In the genomic region with DNA sequence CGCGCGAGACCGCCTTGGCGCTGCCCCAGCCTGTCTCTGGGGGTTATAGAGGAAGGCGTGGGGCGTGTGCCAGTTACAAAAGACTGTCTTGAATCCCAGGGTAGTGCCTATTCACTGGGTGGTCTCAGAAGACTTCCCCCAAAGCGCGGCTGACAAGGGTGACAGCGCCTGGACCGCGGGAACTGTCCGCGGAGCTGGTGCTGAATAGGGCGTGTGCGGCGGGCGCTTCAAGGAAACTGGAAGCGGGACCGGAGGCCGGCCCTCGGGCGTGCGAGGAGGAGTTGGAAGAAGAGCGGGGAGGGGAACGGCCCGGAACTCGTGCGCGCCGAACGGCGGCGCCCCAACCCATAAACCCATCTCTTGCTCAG, we compare ENCODE assay signal across 8 cellular contexts. TPM values are rescaled to one million over a fixed set of nuclear protein-coding genes. Genes with fewer than 3 reads are reported as not detected.
DNase-seq lines count a peak whose midpoint lies in the region; TF ChIP-seq lines count a peak whose summit lies in the region.

No MANE protein-coding gene starts in this region.

- no peak for TF ChIP-seq CTCF in nephron progenitor cell (IDR thresholded peaks at IDR 0.05)

- no peak overlapping the region for H3K4me3 ChIP-seq in BLaER1 treated with 17β-estradiol and CSF1 and Interleukin-3, amounts not matched to agents 10 nM and 100 nM

- POLR2A ChIA-PET in activated CD4-positive, alpha-beta memory T cell treated with anti-CD3 and anti-CD28 coated beads for 36 hours (lab: Charles Lee), result interaction anchor here (1.0 to 1.8 kb wide), 2 partner anchors 22 to 57 kb away, joined by 4 to 6 read pairs; a partner anchor contains a TSS

- intact Hi-C loops in activated CD4-positive, alpha-beta memory T cell treated with anti-CD3 and anti-CD28 coated beads for 36 hours (cut with micrococcal nuclease), result loop anchor here (5.0 kb wide), 2 partner anchors 79 to 114 kb away; a partner anchor contains a TSS

- H4K20me1 ChIP-seq in BLaER1 treated with 17β-estradiol and CSF1 and Interleukin-3, amounts not matched to agents 10 nM and 100 nM, result peaks cover 0 to 6% (median 0%) of the 10 kb centered on the region in 11 experiments; a peak in 1 of 22 replicates

- no peaks in the 10 kb centered on the region for H3K36me3 Mint-ChIP-seq in activated CD4-positive, alpha-beta memory T cell treated with anti-CD3 and anti-CD28 coated beads for 36 hours
- H3K36me3 Mint-ChIP-seq in nephron progenitor cell (ENCODE audit: low read depth), result no peaks in the 10 kb centered on the region

- peaks cover 7% of the 10 kb centered on the region for H3K4me1 Mint-ChIP-seq in activated CD4-positive, alpha-beta memory T cell treated with anti-CD3 and anti-CD28 coated beads for 36 hours (ENCODE audit: low read depth)
- no peaks in the 10 kb centered on the region for H3K4me1 Mint-ChIP-seq in nephron progenitor cell

- H3K4me3 Mint-ChIP-seq in activated CD4-positive, alpha-beta memory T cell treated with anti-CD3 and anti-CD28 coated beads for 36 hours, result peak overlapping the region; percentile 45
- H3K4me3 Mint-ChIP-seq in nephron progenitor cell, result peak overlapping the region; percentile 66

- peaks cover 24 to 47% (median 34%) of the 10 kb centered on the region in 11 experiments for H3K27me3 ChIP-seq in BLaER1 treated with 17β-estradiol and CSF1 and Interleukin-3, amounts not matched to agents 10 nM and 100 nM

- peaks cover 50% of the 10 kb centered on the region for H3K27me3 Mint-ChIP-seq in activated CD4-positive, alpha-beta memory T cell treated with anti-CD3 and anti-CD28 coated beads for 36 hours
- H3K27me3 Mint-ChIP-seq in nephron progenitor cell (ENCODE audit: low read depth, poor library complexity), result peaks cover 100% of the 10 kb centered on the region

- H3K36me3 ChIP-seq in BLaER1 treated with 17β-estradiol and CSF1 and Interleukin-3, amounts not matched to agents 10 nM and 100 nM, result no peaks in the 10 kb centered on the region

- DNase-seq in HuH-7 (ENCODE audit: low spot score) (peak; percentile 77), erythroblast (lab: John Stamatoyannopoulos, UW) (peak; percentile 68), nephron progenitor cell (peak; percentile 93), NCI-H1417 treated with DMSO at 0.1 percent for 48 hours (lab: John Stamatoyannopoulos, UW) (no peak), NCI-H510A treated with DMSO at 0.1 percent for 48 hours (lab: John Stamatoyannopoulos, UW) (no peak), inferior parietal cortex (ENCODE audit: extremely low spot score) (no peak)
- peak; percentile 69 for DNase-seq in activated CD4-positive, alpha-beta memory T cell treated with anti-CD3 and anti-CD28 coated beads for 36 hours

- peaks cover 24 to 29% (median 26%) of the 10 kb centered on the region in 11 experiments for H3K9me3 ChIP-seq in BLaER1 treated with 17β-estradiol and CSF1 and Interleukin-3, amounts not matched to agents 10 nM and 100 nM (replicated peaks in 1 of 11)

- H3K9ac ChIP-seq in BLaER1 treated with 17β-estradiol and CSF1 and Interleukin-3, amounts not matched to agents 10 nM and 100 nM, result no peak overlapping the region

- H3K27ac Mint-ChIP-seq in activated CD4-positive, alpha-beta memory T cell treated with anti-CD3 and anti-CD28 coated beads for 36 hours, result no peak overlapping the region
- H3K27ac Mint-ChIP-seq in nephron progenitor cell, result no peak overlapping the region

- peaks cover 14 to 27% (median 23%) of the 10 kb centered on the region in 10 experiments for H3K4me1 ChIP-seq in BLaER1 treated with 17β-estradiol and CSF1 and Interleukin-3, amounts not matched to agents 10 nM and 100 nM

- no peaks in the 10 kb centered on the region for H3K9me3 Mint-ChIP-seq in activated CD4-positive, alpha-beta memory T cell treated with anti-CD3 and anti-CD28 coated beads for 36 hours
- H3K9me3 Mint-ChIP-seq in nephron progenitor cell, result no peaks in the 10 kb centered on the region

- CTCF ChIA-PET in activated CD4-positive, alpha-beta memory T cell treated with anti-CD3 and anti-CD28 coated beads for 36 hours (lab: Charles Lee), result interaction anchor here (1.2 to 6.5 kb wide), 10 partner anchors 12 to 78 kb away, joined by 3 to 70 read pairs (median 6); a partner anchor contains a TSS

- no peak overlapping the region for H3K27ac ChIP-seq in BLaER1 treated with 17β-estradiol and CSF1 and Interleukin-3, amounts not matched to agents 10 nM and 100 nM

- TF ChIP-seq POLR2A in erythroblast (IDR thresholded peaks at IDR 0.05; ENCODE audit: low read length), result no peak

- peak overlapping the region; percentile 22 to 84 (median 61) for H3K4me2 ChIP-seq in BLaER1 treated with 17β-estradiol and CSF1 and Interleukin-3, amounts not matched to agents 10 nM and 100 nM

RNA-seq across cellular contexts. Expression of a gene that starts 2.3 kb away (rescaled TPM):
- total RNA-seq in activated CD4-positive, alpha-beta memory T cell treated with anti-CD3 and anti-CD28 coated beads for 36 hours, result under 1 TPM; 0.24 to 0.34 TPM

RNA-seq across cellular contexts. Expression of a gene that starts 6.8 kb away (rescaled TPM):
- total RNA-seq in activated CD4-positive, alpha-beta memory T cell treated with anti-CD3 and anti-CD28 coated beads for 36 hours, result 10 to 100 TPM; 15.2 to 15.6 TPM

RNA-seq across cellular contexts. Expression of a gene that starts 57.0 kb away (rescaled TPM):
- total RNA-seq in activated CD4-positive, alpha-beta memory T cell treated with anti-CD3 and anti-CD28 coated beads for 36 hours, result 100 to 1,000 TPM; 499 to 541 TPM

RNA-seq across cellular contexts. Expression of a gene that starts 58.0 kb away (rescaled TPM):
- total RNA-seq in activated CD4-positive, alpha-beta memory T cell treated with anti-CD3 and anti-CD28 coated beads for 36 hours, result 10 to 100 TPM; 12.9 to 13.6 TPM

Comparison
In these comparisons a context has a peak if more than half of its experiments do, and no peak if none do; other contexts are left out.
1. DNase-seq: peak in HuH-7 (single experiment), activated CD4-positive, alpha-beta memory T cell treated with anti-CD3 and anti-CD28 coated beads for 36 hours (single experiment), erythroblast (2 of 2) and nephron progenitor cell (single experiment); none in NCI-H1417 treated with DMSO at 0.1 percent for 48 hours (single experiment), NCI-H510A treated with DMSO at 0.1 percent for 48 hours (single experiment) and inferior parietal cortex (single experiment).